Comparison of ENCODE assay signal across 8 cellular contexts in genomic region chr16:27179500-27180072, GRCh38. TPM values are rescaled to one million over a fixed set of nuclear protein-coding genes. Genes with fewer than 3 reads are reported as not detected.
A peak's percentile ranks its signal among the peaks of the same experiment; 100 is the strongest.
DNase-seq lines count a peak whose midpoint lies in the region; ATAC-seq and TF ChIP-seq lines count a peak whose summit lies in the region.

No MANE protein-coding gene starts in this region.

- no peak overlapping the region for H3K9ac ChIP-seq in GM23248

- H3K9me2 ChIP-seq in GM23248 (ENCODE audit: insufficient read depth): no peaks in the 10 kb centered on the region

- in situ Hi-C loops in GM23248 (cut with MboI): no loop called here

- H3K79me2 ChIP-seq in GM23248 (ENCODE audit: insufficient read depth): no peaks in the 10 kb centered on the region

- no peak overlapping the region for H3K27ac ChIP-seq in GM23248

- no peak overlapping the region for H3K4me3 ChIP-seq in GM23248
- no peak overlapping the region for H3K4me3 ChIP-seq in cardiac fibroblast (replicated peaks in 1 of 2; ENCODE audit: low read depth in 2 of 2, low read length in 2 of 2)

- peak; percentile 92 for TF ChIP-seq CTCF in cardiac fibroblast (IDR thresholded peaks at IDR 0.05; ENCODE audit: low read depth, low read length)

- peaks cover 37% of the 10 kb centered on the region for H3K4me1 ChIP-seq in GM23248 (ENCODE audit: insufficient read depth)

- ATAC-seq in HG03520 (IDR thresholded peaks at IDR 0.05; ENCODE audit: unreplicated experiment): no peak

- H3K27me3 ChIP-seq in GM23248 (replicated peaks; ENCODE audit: insufficient read depth): no peaks in the 10 kb centered on the region

- H3K36me3 ChIP-seq in GM23248 (ENCODE audit: low read depth): no peaks in the 10 kb centered on the region

- H2AFZ ChIP-seq in GM23248: peak overlapping the region; percentile 80

- no peaks in the 10 kb centered on the region for H4K20me1 ChIP-seq in GM23248 (ENCODE audit: insufficient read depth)

- 15 to 16% methylated on average over 13 of the region's 13 CpGs for WGBS in GM23248 (ENCODE audit: low coverage in 1 of 2, low lambda C conversion rate in 2 of 2, missing lambda C conversion rate in 2 of 2), 2 experiments

- H3K4me2 ChIP-seq in GM23248 (ENCODE audit: unreplicated experiment): no peak overlapping the region

- no peaks in the 10 kb centered on the region for H3K9me3 ChIP-seq in GM23248 (ENCODE audit: low read depth)

- DNase-seq in DMS53 (lab: John Stamatoyannopoulos, UW) (peak; percentile 51), GM23248 (peak; percentile 79), NCI-H146 (lab: John Stamatoyannopoulos, UW) (peak; percentile 58), cardiac fibroblast (ENCODE audit: low read depth in 2 of 2) (peak; percentile 76 to 82), kidney tubule cell (ENCODE audit: low spot score) (peak; percentile 56)
- peak; percentile 62 for DNase-seq in activated CD4-positive, CD25-positive, alpha-beta regulatory T cell treated with anti-CD3 and anti-CD28 coated beads, Interleukin-2, amount 50 U/mL, for 16 hours (ENCODE audit: low read depth, low spot score)
- peak; percentile 83 for DNase-seq in stimulated activated CD4-positive, alpha-beta T cell treated with anti-CD3 and anti-CD28 coated beads, Interleukin-4, amount 100 ng/mL, for 24 hours

- peaks cover 19% of the 10 kb centered on the region for H3F3A ChIP-seq in GM23248 (ENCODE audit: insufficient read depth)

RNA-seq across cellular contexts. Expression of gene KDM8, which starts 23.7 kb away (rescaled TPM):
- total RNA-seq in GM23248 (2014; rRNA removed; shearing (Covaris generic)): 1.8 and 2.5 TPM in 2 replicates
- 2.2 and 3.5 TPM in 2 replicates for polyA plus RNA-seq in GM23248 (2016; fragmentation: Nextera tagmentation; extraction: Ambion mirVana)
